24 cellular contexts compared by ENCODE assay signal in genomic region chr17:47635734-47636133, GRCh38.
"Had no signal": no experiment of that assay in that cellular context is flagged by ENCODE, and none has a peak within 500 bp of the region (broad histone marks: within the 10 kb centered on the region; RNA-seq: fewer than 3 reads in every experiment).

No MANE protein-coding gene starts in this region.

- H3K4me3 ChIP-seq: colonic mucosa, esophagus muscularis mucosa, heart right ventricle, left lung, lower lobe of right lung, mucosa of descending colon had no signal

- DNase-seq: colonic mucosa; cortex of kidney; effector CD8-positive, alpha-beta T cell; effector memory CD8-positive, alpha-beta T cell; endodermal cell; foreskin keratinocyte; glutamatergic neuron; head of caudate nucleus; heart right ventricle; hippocampal formation; left cardiac atrium; left lung; left ventricle myocardium superior; lower lobe of right lung; mesenchymal stem cell; mucosa of descending colon; naive B cell had no signal

- H3K27ac Mint-ChIP-seq: dendritic cell treated with granulocyte-macrophage colony-stimulating factor and Interleukin-4, amounts not matched to agents 40 ng/mL and 50 ng/mL, for 4 days; endodermal cell; mesothelial cell of epicardium; naive B cell had no signal

- H3K36me3 ChIP-seq: colonic mucosa, lower lobe of right lung had no signal

- H3K4me1 Mint-ChIP-seq: endodermal cell, mesothelial cell of epicardium, naive B cell had no signal

- H3K27ac ChIP-seq: colonic mucosa, esophagus muscularis mucosa, foreskin keratinocyte, left lung, lower lobe of right lung had no signal

- H3K4me3 Mint-ChIP-seq: dendritic cell treated with granulocyte-macrophage colony-stimulating factor and Interleukin-4, amounts not matched to agents 40 ng/mL and 50 ng/mL, for 4 days; endodermal cell; mesothelial cell of epicardium; naive B cell had no signal

- H3K36me3 Mint-ChIP-seq: naive B cell had no signal

- H3K9me3 ChIP-seq: colonic mucosa, esophagus muscularis mucosa, heart right ventricle, left lung, lower lobe of right lung, mucosa of descending colon had no signal

- H3K9me3 Mint-ChIP-seq: dendritic cell treated with granulocyte-macrophage colony-stimulating factor and Interleukin-4, amounts not matched to agents 40 ng/mL and 50 ng/mL, for 4 days; effector memory CD8-positive, alpha-beta T cell; endodermal cell; mesothelial cell of epicardium; naive B cell had no signal

- H3K4me1 ChIP-seq: colonic mucosa, left lung, lower lobe of right lung had no signal

- ATAC-seq: foreskin keratinocyte, left cardiac atrium, left lung, left ventricle myocardium superior, lower lobe of right lung, mucosa of descending colon had no signal

- H3K27me3 ChIP-seq: colonic mucosa, esophagus muscularis mucosa, foreskin keratinocyte, heart right ventricle, left lung had no signal

- FAIRE-seq: endometrium, frontal cortex, islet of Langerhans, keratinocyte had no signal

- H3K27me3 Mint-ChIP-seq: dendritic cell treated with granulocyte-macrophage colony-stimulating factor and Interleukin-4, amounts not matched to agents 40 ng/mL and 50 ng/mL, for 4 days; effector memory CD8-positive, alpha-beta T cell; naive B cell had no signal
